In genomic region chr20:25623225-25623735, GRCh38 we compare ENCODE assay signal across 8 cellular contexts. TPM values are rescaled to one million over a fixed set of nuclear protein-coding genes. Genes with fewer than 3 reads are reported as not detected.
DNase-seq lines count a peak whose midpoint lies in the region; ATAC-seq lines count a peak whose summit lies in the region.

No MANE protein-coding gene starts in this region.

- H3K4me3 ChIP-seq in CD4-positive, CD25-positive, alpha-beta regulatory T cell (ENCODE audit: low read depth, low read length) = peak overlapping the region; percentile 78

- H3K27me3 ChIP-seq in CD4-positive, CD25-positive, alpha-beta regulatory T cell (ENCODE audit: control insufficient read depth, insufficient read depth, low read length) = no peaks in the 10 kb centered on the region
- no peaks in the 10 kb centered on the region for H3K27me3 ChIP-seq in layer of hippocampus (ENCODE audit: control insufficient read depth, insufficient read depth, low read length)

- H3K9me3 Mint-ChIP-seq in CD4-positive, CD25-positive, alpha-beta regulatory T cell = peaks cover 0 to 3% (median 0%) of the 10 kb centered on the region in 7 donors

- H3K36me3 ChIP-seq in CD4-positive, CD25-positive, alpha-beta regulatory T cell (ENCODE audit: control insufficient read depth, insufficient read depth, low read length) = no peaks in the 10 kb centered on the region

- no peaks in the 10 kb centered on the region for H3K27me3 Mint-ChIP-seq in CD4-positive, CD25-positive, alpha-beta regulatory T cell

- H3K27ac Mint-ChIP-seq in CD4-positive, CD25-positive, alpha-beta regulatory T cell = peak overlapping the region in 2 of 3 donors; percentile 37 to 45

- H3K4me3 Mint-ChIP-seq in CD4-positive, CD25-positive, alpha-beta regulatory T cell = peak overlapping the region; percentile 96 to 97 (median 96)

- H3K4me1 Mint-ChIP-seq in CD4-positive, CD25-positive, alpha-beta regulatory T cell = peaks cover 13 to 31% (median 17%) of the 10 kb centered on the region in 4 donors

- peak overlapping the region; percentile 66 for H3K27ac ChIP-seq in CD4-positive, CD25-positive, alpha-beta regulatory T cell (ENCODE audit: insufficient read depth, low read length, poor library complexity, severe bottlenecking)
- H3K27ac ChIP-seq in caudate nucleus (ENCODE audit: low read depth, low read length) = peak overlapping the region; percentile 59
- H3K27ac ChIP-seq in layer of hippocampus (ENCODE audit: low read depth, low read length) = peak overlapping the region; percentile 85

- no peaks in the 10 kb centered on the region for H3K9me3 ChIP-seq in CD4-positive, CD25-positive, alpha-beta regulatory T cell (ENCODE audit: control insufficient read depth in 2 of 2, low read length in 2 of 2)

- peaks cover 5% of the 10 kb centered on the region for H3K36me3 Mint-ChIP-seq in CD4-positive, CD25-positive, alpha-beta regulatory T cell

- peak in 2 of 3 donors; percentile 10 to 36 for DNase-seq in CD4-positive, CD25-positive, alpha-beta regulatory T cell
- DNase-seq in SW 1271 (lab: John Stamatoyannopoulos, UW) = peak; percentile 7 to 49
- DNase-seq in caudate nucleus (lab: John Stamatoyannopoulos, UW) = peak in 36 of 61 donors; percentile 4 to 64 (median 34)
- peak; percentile 17 to 21 for DNase-seq in stimulated activated CD4-positive, alpha-beta T cell treated with anti-CD3 and anti-CD28 coated beads, Interleukin-2, amount 100 ng/mL, for 48 hours
- DNase-seq in GM19240 (ENCODE audit: insufficient read length, low spot score) = no peak

- peak in 1 of 2 donors; percentile 1 for ATAC-seq in CD4-positive, CD25-positive, alpha-beta regulatory T cell (ENCODE audit: low read depth in 2 of 2)
- peak; percentile 21 for ATAC-seq in GM19328 (IDR thresholded peaks at IDR 0.05; ENCODE audit: unreplicated experiment)
- peak; percentile 19 for ATAC-seq in HG03432 (IDR thresholded peaks at IDR 0.05; ENCODE audit: unreplicated experiment)

- H3K4me1 ChIP-seq in CD4-positive, CD25-positive, alpha-beta regulatory T cell (ENCODE audit: control insufficient read depth, insufficient read depth, low read length, poor library complexity, severe bottlenecking) = peaks cover 15% of the 10 kb centered on the region

RNA-seq across cellular contexts. Expression of gene NANP, which starts 0.5 kb away (rescaled TPM):
- total RNA-seq in CD4-positive, CD25-positive, alpha-beta regulatory T cell = 1.1 TPM
- 1 to 10 TPM in 2 of 4 donors, under 1 TPM in 2; 0.66 to 1.1 (median 0.97) TPM for polyA plus RNA-seq in CD4-positive, CD25-positive, alpha-beta regulatory T cell

RNA-seq across cellular contexts. Expression of gene NINL, which starts 37.9 kb away (rescaled TPM):
- 0.39 TPM for total RNA-seq in CD4-positive, CD25-positive, alpha-beta regulatory T cell
- polyA plus RNA-seq in CD4-positive, CD25-positive, alpha-beta regulatory T cell = under 1 TPM in 1 of 4 donors, not detected in 3; 0.42 TPM
